ENCODE assay signal across 9 cellular contexts in genomic region chr11:64372802-64373597, GRCh38. TPM values are rescaled to one million over a fixed set of nuclear protein-coding genes. Genes with fewer than 3 reads are reported as not detected.
A peak's percentile ranks its signal among the peaks of the same experiment; 100 is the strongest.
DNase-seq lines count a peak whose midpoint lies in the region; ATAC-seq and TF ChIP-seq lines count a peak whose summit lies in the region.
"Had no signal": no experiment of that assay in that cellular context is flagged by ENCODE, and none has a peak within 500 bp of the region (broad histone marks: within the 10 kb centered on the region; RNA-seq: fewer than 3 reads in every experiment).

No MANE protein-coding gene starts in this region.

- ATAC-seq in left colon (peak; percentile 98), HG03175 (IDR thresholded peaks at IDR 0.05; ENCODE audit: unreplicated experiment) (no peak), GM21723 (IDR thresholded peaks at IDR 0.05; ENCODE audit: unreplicated experiment) (no peak)

- in situ Hi-C loops in SK-MEL-5 (cut with HindIII; ENCODE audit: low pct_unique_long_range_greater_than_20kb, low sequenced_read_pairs), result no loop called here

- H3K4me1 ChIP-seq in tibial nerve, result no peaks in the 10 kb centered on the region

- TF ChIP-seq CTCF in tibial nerve (IDR thresholded peaks at IDR 0.05), result no peak

- peaks cover 0 to 39% (median 18%) of the 10 kb centered on the region in 3 donors for H3K36me3 ChIP-seq in tibial nerve

- WGBS in tibial nerve, 2 donors, result 62 to 64% methylated on average over 11 to 15 of the region's 18 CpGs

- H3K9me3 ChIP-seq in tibial nerve, result no peaks in the 10 kb centered on the region

- no peak overlapping the region for H3K4me3 ChIP-seq in tibial nerve
- H3K4me3 ChIP-seq: cardiac muscle cell had no signal

- H3K27me3 ChIP-seq in tibial nerve, result no peaks in the 10 kb centered on the region
- H3K27me3 ChIP-seq: cardiac muscle cell had no signal

- TF ChIP-seq POLR2A in tibial nerve (IDR thresholded peaks at IDR 0.05), result no peak

- DNase-seq in DMS153 treated with DMSO at 0.1 percent for 48 hours (lab: John Stamatoyannopoulos, UW; ENCODE audit: unreplicated experiment) (peak; percentile 66), NCI-H1048 (lab: John Stamatoyannopoulos, UW) (peak; percentile 68), SK-MEL-5 (ENCODE audit: low read depth, low spot score) (peak; percentile 62), left colon (peak in 1 of 2 donors; percentile 68), tibial nerve (ENCODE audit: low spot score in 2 of 2) (no peak)
- no peak for DNase-seq in stimulated activated naive CD4-positive, alpha-beta T cell (lab: John Stamatoyannopoulos, UW)

- H3K27ac ChIP-seq in tibial nerve, result no peak overlapping the region

- no peak for TF ChIP-seq EP300 in tibial nerve (IDR thresholded peaks at IDR 0.05)

- intact Hi-C loops in left colon (cut with DNase I, micrococcal nuclease), result no loop called here

RNA-seq across cellular contexts. Expression of gene RPS6KA4, which starts 14.0 kb away (rescaled TPM):
- 40.3 and 42.0 TPM in 2 replicates for total RNA-seq in SK-MEL-5 (2014; rRNA removed; shearing (Covaris generic))
- polyA plus RNA-seq in SK-MEL-5 (2015; cell fraction: cytosol; rRNA removed), result 47.1 and 65.6 TPM in 2 replicates
- 73.6 and 90.3 TPM in 2 replicates for polyA plus RNA-seq in SK-MEL-5 (2015; cell fraction: nucleus; rRNA removed)
- 10 to 100 TPM; 30.4 to 42.6 TPM for total RNA-seq in left colon
- 10 to 100 TPM; 23.7 to 34.3 (median 26.2) TPM for total RNA-seq in tibial nerve

RNA-seq across cellular contexts. Expression of gene CCDC88B, which starts 33.0 kb away (rescaled TPM):
- total RNA-seq in SK-MEL-5 (2014; rRNA removed; shearing (Covaris generic)), result 1.3 and 2.0 TPM in 2 replicates
- polyA plus RNA-seq in SK-MEL-5 (2015; cell fraction: cytosol; rRNA removed), result 0.76 and 2.3 TPM in 2 replicates
- polyA plus RNA-seq in SK-MEL-5 (2015; cell fraction: nucleus; rRNA removed), result 1.4 and 2.0 TPM in 2 replicates
- 10 to 100 TPM; 21.6 to 28.8 TPM for total RNA-seq in left colon
- 10 to 100 TPM in 3 of 4 donors, 1 to 10 TPM in 1; 6.9 to 48.0 (median 14.4) TPM for total RNA-seq in tibial nerve

RNA-seq across cellular contexts. Expression of gene PRDX5, which starts 55.1 kb away (rescaled TPM):
- total RNA-seq in SK-MEL-5 (2014; rRNA removed; shearing (Covaris generic)), result 206 and 215 TPM in 2 replicates
- polyA plus RNA-seq in SK-MEL-5 (2015; cell fraction: cytosol; rRNA removed), result 291 and 364 TPM in 2 replicates
- polyA plus RNA-seq in SK-MEL-5 (2015; cell fraction: nucleus; rRNA removed), result 37.3 and 41.7 TPM in 2 replicates
- total RNA-seq in left colon, result 100 to 1,000 TPM; 272 to 327 TPM
- total RNA-seq in tibial nerve, result 100 to 1,000 TPM; 142 to 246 (median 204) TPM

RNA-seq across cellular contexts. Expression of gene TRMT112, which starts 55.6 kb away (rescaled TPM):
- 113 and 127 TPM in 2 replicates for total RNA-seq in SK-MEL-5 (2014; rRNA removed; shearing (Covaris generic))
- polyA plus RNA-seq in SK-MEL-5 (2015; cell fraction: cytosol; rRNA removed), result 79.2 and 106 TPM in 2 replicates
- 18.8 and 25.1 TPM in 2 replicates for polyA plus RNA-seq in SK-MEL-5 (2015; cell fraction: nucleus; rRNA removed)
- total RNA-seq in left colon, result 10 to 100 TPM; 60.6 to 67.5 TPM
- 100 to 1,000 TPM; 290 to 381 (median 327) TPM for total RNA-seq in tibial nerve

Comparison
In these comparisons a context has a peak if more than half of its experiments do, and no peak if none do; other contexts are left out.
1. DNase-seq: peak in DMS153 treated with DMSO at 0.1 percent for 48 hours (single experiment), NCI-H1048 (single experiment) and SK-MEL-5 (single experiment); none in tibial nerve (0 of 2) and stimulated activated naive CD4-positive, alpha-beta T cell (0 of 6).